Comparison of ENCODE assay signal across 20 cellular contexts in the genomic region with DNA sequence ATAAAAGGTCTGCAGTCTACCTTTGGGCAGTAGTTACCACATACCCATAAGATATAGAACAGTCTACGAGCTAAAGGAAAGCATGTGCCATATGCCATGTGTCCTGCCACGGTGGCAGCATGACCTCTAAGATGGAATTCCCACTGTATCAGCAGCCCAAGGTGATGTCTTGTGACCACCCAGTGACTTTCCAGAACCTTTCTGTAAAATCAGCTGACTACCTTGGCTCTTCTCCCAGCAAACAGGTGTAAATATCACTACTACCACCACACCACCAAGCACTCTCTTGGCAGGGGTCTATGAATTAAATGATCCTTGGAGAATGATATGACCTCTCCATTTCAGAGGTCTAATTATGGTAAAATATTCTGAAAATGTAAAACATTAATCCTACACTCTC.
"Had no signal": no experiment of that assay in that cellular context is flagged by ENCODE, and none has a peak within 500 bp of the region (broad histone marks: within the 10 kb centered on the region; RNA-seq: fewer than 3 reads in every experiment).

No MANE protein-coding gene starts in this region.

- ATAC-seq: activated T-helper 17 cell treated with anti-CD3 and anti-CD28 coated beads, Interleukin-2, amount 50 U/mL, for 72 hours; right cardiac atrium had no signal

- H3K4me1 ChIP-seq: ascending aorta, left ventricle myocardium inferior, pancreas, psoas muscle, transverse colon had no signal

- H3K27ac Mint-ChIP-seq: activated naive CD8-positive, alpha-beta T cell; activated T-cell treated with anti-CD3 and anti-CD28 coated beads, Interleukin-2, amount 50 U/mL, for 24 hours; activated T-helper 17 cell treated with anti-CD3 and anti-CD28 coated beads, Interleukin-2, amount 50 U/mL, for 72 hours; nephron progenitor cell had no signal

- H3K9me3 ChIP-seq: adrenal gland, ascending aorta, left ventricle myocardium inferior, pancreas, psoas muscle, transverse colon had no signal

- H3K9me3 Mint-ChIP-seq: activated T-cell treated with anti-CD3 and anti-CD28 coated beads, Interleukin-2, amount 50 U/mL, for 24 hours; activated T-helper 17 cell treated with anti-CD3 and anti-CD28 coated beads, Interleukin-2, amount 50 U/mL, for 72 hours; nephron progenitor cell had no signal

- H3K27me3 Mint-ChIP-seq: activated naive CD8-positive, alpha-beta T cell; activated T-cell treated with anti-CD3 and anti-CD28 coated beads, Interleukin-2, amount 50 U/mL, for 24 hours; activated T-helper 17 cell treated with anti-CD3 and anti-CD28 coated beads, Interleukin-2, amount 50 U/mL, for 72 hours had no signal

- H3K27me3 ChIP-seq: adrenal gland, ascending aorta, brain microvascular endothelial cell, pancreas, transverse colon had no signal

- H3K4me3 Mint-ChIP-seq: activated naive CD8-positive, alpha-beta T cell; activated T-cell treated with anti-CD3 and anti-CD28 coated beads, Interleukin-2, amount 50 U/mL, for 24 hours; activated T-helper 17 cell treated with anti-CD3 and anti-CD28 coated beads, Interleukin-2, amount 50 U/mL, for 72 hours; nephron progenitor cell had no signal

- H3K36me3 ChIP-seq: adrenal gland, ascending aorta, brain microvascular endothelial cell, left ventricle myocardium inferior, pancreas, transverse colon had no signal

- H3K4me1 Mint-ChIP-seq: activated T-helper 17 cell treated with anti-CD3 and anti-CD28 coated beads, Interleukin-2, amount 50 U/mL, for 72 hours; nephron progenitor cell had no signal

- H3K4me3 ChIP-seq: adrenal gland, ascending aorta, left ventricle myocardium inferior, pancreas, psoas muscle, transverse colon had no signal

- H3K27ac ChIP-seq: adrenal gland, ascending aorta, brain microvascular endothelial cell, left ventricle myocardium inferior, pancreas, psoas muscle, transverse colon had no signal

- DNase-seq: activated CD8-positive, alpha-beta memory T cell treated with anti-CD3 and anti-CD28 coated beads, Interleukin-2, amount 50 U/mL, for 4 hours; activated naive CD4-positive, alpha-beta T cell; activated T-cell treated with anti-CD3 and anti-CD28 coated beads, Interleukin-2, amount 50 U/mL, for 24 hours; adrenal gland; brain microvascular endothelial cell; central memory CD4-positive, alpha-beta T cell; dermis blood vessel endothelial cell; effector CD8-positive, alpha-beta T cell; erythroblast; foreskin melanocyte; left ventricle myocardium inferior; nephron progenitor cell; pancreas; psoas muscle; right cardiac atrium; stimulated activated CD4-positive, alpha-beta T cell treated with anti-CD3 and anti-CD28 coated beads, Interleukin-4, amount 100 ng/mL, for 4 hours; transverse colon had no signal
